Comparison of ENCODE assay signal across 1 cellular context in the genomic region with DNA sequence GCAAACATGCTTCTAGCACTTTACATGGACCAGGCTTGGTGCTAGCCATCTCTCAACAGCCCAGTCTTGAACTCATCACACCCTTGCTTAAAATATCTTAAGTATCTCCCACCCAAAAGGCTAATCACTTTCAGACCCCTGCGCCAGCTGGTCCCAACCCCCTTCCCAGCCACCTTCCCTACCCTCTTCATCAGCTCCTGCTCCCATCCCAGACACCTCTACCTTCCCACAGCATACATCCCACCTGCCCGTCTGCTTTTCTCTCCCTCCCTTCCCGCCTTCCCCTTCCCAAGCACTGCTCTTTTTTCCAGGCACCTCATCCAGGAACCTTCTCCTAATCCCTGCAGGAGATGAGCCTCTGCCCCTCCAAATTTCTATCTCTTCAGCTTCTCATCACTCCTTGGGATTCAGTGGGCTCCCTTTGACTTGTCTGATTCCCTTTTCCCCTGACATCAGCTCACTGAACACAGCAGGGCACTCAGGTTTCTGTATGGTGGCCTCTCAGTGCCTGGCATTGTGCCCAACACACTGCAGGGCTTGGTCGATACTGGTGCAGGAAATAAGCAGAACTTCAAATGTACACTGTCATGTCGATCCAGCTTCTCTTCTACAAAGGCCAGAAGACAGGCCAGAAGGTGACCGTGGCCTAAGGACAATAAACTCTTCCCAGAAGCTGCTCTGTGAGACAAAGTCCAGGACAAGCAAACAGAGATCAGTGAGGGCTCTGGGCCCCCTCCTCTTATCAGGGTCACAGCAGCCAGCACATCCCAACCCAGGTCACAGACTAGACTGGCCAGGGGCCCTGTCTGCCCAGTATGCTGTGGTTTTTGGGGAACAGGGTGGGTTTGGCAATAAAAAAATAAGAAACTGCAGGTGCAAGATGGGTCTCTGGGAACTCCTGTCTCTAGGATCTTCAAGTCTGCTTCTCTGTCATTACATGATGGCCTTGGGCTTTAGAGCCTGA.
A peak's percentile ranks its signal among the peaks of the same experiment; 100 is the strongest.
TF ChIP-seq lines count a peak whose summit lies in the region.

No MANE protein-coding gene starts in this region.

TF ChIP-seq in HepG2, 621 proteins besides CTCF, POLR2A, EP300 and RAD21 (continued from another document and continues in another):
- TF ChIP-seq, protein P1, sequence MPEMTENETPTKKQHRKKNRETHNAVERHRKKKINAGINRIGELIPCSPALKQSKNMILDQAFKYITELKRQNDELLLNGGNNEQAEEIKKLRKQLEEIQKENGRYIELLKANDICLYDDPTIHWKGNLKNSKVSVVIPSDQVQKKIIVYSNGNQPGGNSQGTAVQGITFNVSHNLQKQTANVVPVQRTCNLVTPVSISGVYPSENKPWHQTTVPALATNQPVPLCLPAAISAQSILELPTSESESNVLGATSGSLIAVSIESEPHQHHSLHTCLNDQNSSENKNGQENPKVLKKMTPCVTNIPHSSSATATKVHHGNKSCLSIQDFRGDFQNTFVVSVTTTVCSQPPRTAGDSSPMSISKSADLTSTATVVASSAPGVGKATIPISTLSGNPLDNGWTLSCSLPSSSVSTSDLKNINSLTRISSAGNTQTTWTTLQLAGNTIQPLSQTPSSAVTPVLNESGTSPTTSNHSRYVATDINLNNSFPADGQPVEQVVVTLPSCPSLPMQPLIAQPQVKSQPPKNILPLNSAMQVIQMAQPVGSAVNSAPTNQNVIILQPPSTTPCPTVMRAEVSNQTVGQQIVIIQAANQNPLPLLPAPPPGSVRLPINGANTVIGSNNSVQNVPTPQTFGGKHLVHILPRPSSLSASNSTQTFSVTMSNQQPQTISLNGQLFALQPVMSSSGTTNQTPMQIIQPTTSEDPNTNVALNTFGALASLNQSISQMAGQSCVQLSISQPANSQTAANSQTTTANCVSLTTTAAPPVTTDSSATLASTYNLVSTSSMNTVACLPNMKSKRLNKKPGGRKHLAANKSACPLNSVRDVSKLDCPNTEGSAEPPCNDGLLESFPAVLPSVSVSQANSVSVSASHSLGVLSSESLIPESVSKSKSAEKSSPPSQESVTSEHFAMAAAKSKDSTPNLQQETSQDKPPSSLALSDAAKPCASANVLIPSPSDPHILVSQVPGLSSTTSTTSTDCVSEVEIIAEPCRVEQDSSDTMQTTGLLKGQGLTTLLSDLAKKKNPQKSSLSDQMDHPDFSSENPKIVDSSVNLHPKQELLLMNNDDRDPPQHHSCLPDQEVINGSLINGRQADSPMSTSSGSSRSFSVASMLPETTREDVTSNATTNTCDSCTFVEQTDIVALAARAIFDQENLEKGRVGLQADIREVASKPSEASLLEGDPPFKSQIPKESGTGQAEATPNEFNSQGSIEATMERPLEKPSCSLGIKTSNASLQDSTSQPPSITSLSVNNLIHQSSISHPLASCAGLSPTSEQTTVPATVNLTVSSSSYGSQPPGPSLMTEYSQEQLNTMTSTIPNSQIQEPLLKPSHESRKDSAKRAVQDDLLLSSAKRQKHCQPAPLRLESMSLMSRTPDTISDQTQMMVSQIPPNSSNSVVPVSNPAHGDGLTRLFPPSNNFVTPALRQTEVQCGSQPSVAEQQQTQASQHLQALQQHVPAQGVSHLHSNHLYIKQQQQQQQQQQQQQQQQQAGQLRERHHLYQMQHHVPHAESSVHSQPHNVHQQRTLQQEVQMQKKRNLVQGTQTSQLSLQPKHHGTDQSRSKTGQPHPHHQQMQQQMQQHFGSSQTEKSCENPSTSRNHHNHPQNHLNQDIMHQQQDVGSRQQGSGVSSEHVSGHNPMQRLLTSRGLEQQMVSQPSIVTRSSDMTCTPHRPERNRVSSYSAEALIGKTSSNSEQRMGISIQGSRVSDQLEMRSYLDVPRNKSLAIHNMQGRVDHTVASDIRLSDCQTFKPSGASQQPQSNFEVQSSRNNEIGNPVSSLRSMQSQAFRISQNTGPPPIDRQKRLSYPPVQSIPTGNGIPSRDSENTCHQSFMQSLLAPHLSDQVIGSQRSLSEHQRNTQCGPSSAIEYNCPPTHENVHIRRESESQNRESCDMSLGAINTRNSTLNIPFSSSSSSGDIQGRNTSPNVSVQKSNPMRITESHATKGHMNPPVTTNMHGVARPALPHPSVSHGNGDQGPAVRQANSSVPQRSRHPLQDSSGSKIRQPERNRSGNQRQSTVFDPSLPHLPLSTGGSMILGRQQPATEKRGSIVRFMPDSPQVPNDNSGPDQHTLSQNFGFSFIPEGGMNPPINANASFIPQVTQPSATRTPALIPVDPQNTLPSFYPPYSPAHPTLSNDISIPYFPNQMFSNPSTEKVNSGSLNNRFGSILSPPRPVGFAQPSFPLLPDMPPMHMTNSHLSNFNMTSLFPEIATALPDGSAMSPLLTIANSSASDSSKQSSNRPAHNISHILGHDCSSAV (CRISPR knock-in tag; IDR thresholded peaks at IDR 0.05; ENCODE audit: borderline replicate concordance), result no peak
- no peak for TF ChIP-seq CENPX (CRISPR knock-in tag; IDR thresholded peaks at IDR 0.05)
- peak; percentile 78 for TF ChIP-seq CCDC6 (CRISPR knock-in tag; IDR thresholded peaks at IDR 0.05)
- no peak for TF ChIP-seq RARG (CRISPR knock-in tag; IDR thresholded peaks at IDR 0.05; ENCODE audit: low read depth)
- TF ChIP-seq, protein P2, sequence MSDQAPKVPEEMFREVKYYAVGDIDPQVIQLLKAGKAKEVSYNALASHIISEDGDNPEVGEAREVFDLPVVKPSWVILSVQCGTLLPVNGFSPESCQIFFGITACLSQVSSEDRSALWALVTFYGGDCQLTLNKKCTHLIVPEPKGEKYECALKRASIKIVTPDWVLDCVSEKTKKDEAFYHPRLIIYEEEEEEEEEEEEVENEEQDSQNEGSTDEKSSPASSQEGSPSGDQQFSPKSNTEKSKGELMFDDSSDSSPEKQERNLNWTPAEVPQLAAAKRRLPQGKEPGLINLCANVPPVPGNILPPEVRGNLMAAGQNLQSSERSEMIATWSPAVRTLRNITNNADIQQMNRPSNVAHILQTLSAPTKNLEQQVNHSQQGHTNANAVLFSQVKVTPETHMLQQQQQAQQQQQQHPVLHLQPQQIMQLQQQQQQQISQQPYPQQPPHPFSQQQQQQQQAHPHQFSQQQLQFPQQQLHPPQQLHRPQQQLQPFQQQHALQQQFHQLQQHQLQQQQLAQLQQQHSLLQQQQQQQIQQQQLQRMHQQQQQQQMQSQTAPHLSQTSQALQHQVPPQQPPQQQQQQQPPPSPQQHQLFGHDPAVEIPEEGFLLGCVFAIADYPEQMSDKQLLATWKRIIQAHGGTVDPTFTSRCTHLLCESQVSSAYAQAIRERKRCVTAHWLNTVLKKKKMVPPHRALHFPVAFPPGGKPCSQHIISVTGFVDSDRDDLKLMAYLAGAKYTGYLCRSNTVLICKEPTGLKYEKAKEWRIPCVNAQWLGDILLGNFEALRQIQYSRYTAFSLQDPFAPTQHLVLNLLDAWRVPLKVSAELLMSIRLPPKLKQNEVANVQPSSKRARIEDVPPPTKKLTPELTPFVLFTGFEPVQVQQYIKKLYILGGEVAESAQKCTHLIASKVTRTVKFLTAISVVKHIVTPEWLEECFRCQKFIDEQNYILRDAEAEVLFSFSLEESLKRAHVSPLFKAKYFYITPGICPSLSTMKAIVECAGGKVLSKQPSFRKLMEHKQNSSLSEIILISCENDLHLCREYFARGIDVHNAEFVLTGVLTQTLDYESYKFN (CRISPR knock-in tag; conservative IDR thresholded peaks at IDR 0.05), result peak; percentile 100
- no peak for TF ChIP-seq ZNF7 (CRISPR knock-in tag; IDR thresholded peaks at IDR 0.05)
- TF ChIP-seq ZNF547 (CRISPR knock-in tag; IDR thresholded peaks at IDR 0.05), result no peak
- TF ChIP-seq, protein P3, sequence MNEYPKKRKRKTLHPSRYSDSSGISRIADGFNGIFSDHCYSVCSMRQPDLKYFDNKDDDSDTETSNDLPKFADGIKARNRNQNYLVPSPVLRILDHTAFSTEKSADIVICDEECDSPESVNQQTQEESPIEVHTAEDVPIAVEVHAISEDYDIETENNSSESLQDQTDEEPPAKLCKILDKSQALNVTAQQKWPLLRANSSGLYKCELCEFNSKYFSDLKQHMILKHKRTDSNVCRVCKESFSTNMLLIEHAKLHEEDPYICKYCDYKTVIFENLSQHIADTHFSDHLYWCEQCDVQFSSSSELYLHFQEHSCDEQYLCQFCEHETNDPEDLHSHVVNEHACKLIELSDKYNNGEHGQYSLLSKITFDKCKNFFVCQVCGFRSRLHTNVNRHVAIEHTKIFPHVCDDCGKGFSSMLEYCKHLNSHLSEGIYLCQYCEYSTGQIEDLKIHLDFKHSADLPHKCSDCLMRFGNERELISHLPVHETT (CRISPR knock-in tag; conservative IDR thresholded peaks at IDR 0.05), result no peak
- TF ChIP-seq, protein P4, sequence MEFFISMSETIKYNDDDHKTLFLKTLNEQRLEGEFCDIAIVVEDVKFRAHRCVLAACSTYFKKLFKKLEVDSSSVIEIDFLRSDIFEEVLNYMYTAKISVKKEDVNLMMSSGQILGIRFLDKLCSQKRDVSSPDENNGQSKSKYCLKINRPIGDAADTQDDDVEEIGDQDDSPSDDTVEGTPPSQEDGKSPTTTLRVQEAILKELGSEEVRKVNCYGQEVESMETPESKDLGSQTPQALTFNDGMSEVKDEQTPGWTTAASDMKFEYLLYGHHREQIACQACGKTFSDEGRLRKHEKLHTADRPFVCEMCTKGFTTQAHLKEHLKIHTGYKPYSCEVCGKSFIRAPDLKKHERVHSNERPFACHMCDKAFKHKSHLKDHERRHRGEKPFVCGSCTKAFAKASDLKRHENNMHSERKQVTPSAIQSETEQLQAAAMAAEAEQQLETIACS (CRISPR knock-in tag; IDR thresholded peaks at IDR 0.05), result no peak
- no peak for TF ChIP-seq KDM1A (CRISPR knock-in tag; IDR thresholded peaks at IDR 0.05)
- TF ChIP-seq ARNT2 (CRISPR knock-in tag; IDR thresholded peaks at IDR 0.05; ENCODE audit: low read depth), result peak; percentile 77
- no peak for TF ChIP-seq SMAD1 (CRISPR knock-in tag; IDR thresholded peaks at IDR 0.05; ENCODE audit: borderline replicate concordance, low read depth)
- TF ChIP-seq HNRNPK (IDR thresholded peaks at IDR 0.05; ENCODE audit: low read depth, low read length, poor library complexity, severe bottlenecking), result peak; percentile 31
- TF ChIP-seq, protein P5, sequence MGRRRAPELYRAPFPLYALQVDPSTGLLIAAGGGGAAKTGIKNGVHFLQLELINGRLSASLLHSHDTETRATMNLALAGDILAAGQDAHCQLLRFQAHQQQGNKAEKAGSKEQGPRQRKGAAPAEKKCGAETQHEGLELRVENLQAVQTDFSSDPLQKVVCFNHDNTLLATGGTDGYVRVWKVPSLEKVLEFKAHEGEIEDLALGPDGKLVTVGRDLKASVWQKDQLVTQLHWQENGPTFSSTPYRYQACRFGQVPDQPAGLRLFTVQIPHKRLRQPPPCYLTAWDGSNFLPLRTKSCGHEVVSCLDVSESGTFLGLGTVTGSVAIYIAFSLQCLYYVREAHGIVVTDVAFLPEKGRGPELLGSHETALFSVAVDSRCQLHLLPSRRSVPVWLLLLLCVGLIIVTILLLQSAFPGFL (CRISPR knock-in tag; IDR thresholded peaks at IDR 0.05), result no peak
- TF ChIP-seq, protein P6, sequence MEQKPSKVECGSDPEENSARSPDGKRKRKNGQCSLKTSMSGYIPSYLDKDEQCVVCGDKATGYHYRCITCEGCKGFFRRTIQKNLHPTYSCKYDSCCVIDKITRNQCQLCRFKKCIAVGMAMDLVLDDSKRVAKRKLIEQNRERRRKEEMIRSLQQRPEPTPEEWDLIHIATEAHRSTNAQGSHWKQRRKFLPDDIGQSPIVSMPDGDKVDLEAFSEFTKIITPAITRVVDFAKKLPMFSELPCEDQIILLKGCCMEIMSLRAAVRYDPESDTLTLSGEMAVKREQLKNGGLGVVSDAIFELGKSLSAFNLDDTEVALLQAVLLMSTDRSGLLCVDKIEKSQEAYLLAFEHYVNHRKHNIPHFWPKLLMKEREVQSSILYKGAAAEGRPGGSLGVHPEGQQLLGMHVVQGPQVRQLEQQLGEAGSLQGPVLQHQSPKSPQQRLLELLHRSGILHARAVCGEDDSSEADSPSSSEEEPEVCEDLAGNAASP (CRISPR knock-in tag; IDR thresholded peaks at IDR 0.05; ENCODE audit: borderline replicate concordance), result peak; percentile 98
- TF ChIP-seq ZC3H4 (CRISPR knock-in tag; IDR thresholded peaks at IDR 0.05; ENCODE audit: borderline replicate concordance), result no peak
- peak; percentile 90 for TF ChIP-seq MEIS2 (CRISPR knock-in tag; IDR thresholded peaks at IDR 0.05)
- TF ChIP-seq, protein P7, sequence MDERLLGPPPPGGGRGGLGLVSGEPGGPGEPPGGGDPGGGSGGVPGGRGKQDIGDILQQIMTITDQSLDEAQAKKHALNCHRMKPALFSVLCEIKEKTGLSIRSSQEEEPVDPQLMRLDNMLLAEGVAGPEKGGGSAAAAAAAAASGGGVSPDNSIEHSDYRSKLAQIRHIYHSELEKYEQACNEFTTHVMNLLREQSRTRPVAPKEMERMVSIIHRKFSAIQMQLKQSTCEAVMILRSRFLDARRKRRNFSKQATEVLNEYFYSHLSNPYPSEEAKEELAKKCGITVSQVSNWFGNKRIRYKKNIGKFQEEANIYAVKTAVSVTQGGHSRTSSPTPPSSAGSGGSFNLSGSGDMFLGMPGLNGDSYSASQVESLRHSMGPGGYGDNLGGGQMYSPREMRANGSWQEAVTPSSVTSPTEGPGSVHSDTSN (CRISPR knock-in tag; IDR thresholded peaks at IDR 0.05), result no peak
- TF ChIP-seq PCBP2 (optimal IDR thresholded peaks at IDR 0.05; ENCODE audit: low read depth, low read length, poor library complexity, severe bottlenecking), result no peak
- no peak for TF ChIP-seq REL (CRISPR knock-in tag; conservative IDR thresholded peaks at IDR 0.05)
- TF ChIP-seq, protein P8, sequence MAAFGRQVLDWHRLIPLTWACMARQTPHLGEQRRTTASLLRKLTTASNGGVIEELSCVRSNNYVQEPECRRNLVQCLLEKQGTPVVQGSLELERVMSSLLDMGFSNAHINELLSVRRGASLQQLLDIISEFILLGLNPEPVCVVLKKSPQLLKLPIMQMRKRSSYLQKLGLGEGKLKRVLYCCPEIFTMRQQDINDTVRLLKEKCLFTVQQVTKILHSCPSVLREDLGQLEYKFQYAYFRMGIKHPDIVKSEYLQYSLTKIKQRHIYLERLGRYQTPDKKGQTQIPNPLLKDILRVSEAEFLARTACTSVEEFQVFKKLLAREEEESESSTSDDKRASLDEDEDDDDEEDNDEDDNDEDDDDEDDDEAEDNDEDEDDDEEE (CRISPR knock-in tag; IDR thresholded peaks at IDR 0.05), result no peak
- TF ChIP-seq SIN3A (IDR thresholded peaks at IDR 0.05; ENCODE audit: borderline replicate concordance, low read depth, low read length), result 0 out of 2 replicates have a peak, but pooled peaks have one; percentile 4
- TF ChIP-seq, protein P9, sequence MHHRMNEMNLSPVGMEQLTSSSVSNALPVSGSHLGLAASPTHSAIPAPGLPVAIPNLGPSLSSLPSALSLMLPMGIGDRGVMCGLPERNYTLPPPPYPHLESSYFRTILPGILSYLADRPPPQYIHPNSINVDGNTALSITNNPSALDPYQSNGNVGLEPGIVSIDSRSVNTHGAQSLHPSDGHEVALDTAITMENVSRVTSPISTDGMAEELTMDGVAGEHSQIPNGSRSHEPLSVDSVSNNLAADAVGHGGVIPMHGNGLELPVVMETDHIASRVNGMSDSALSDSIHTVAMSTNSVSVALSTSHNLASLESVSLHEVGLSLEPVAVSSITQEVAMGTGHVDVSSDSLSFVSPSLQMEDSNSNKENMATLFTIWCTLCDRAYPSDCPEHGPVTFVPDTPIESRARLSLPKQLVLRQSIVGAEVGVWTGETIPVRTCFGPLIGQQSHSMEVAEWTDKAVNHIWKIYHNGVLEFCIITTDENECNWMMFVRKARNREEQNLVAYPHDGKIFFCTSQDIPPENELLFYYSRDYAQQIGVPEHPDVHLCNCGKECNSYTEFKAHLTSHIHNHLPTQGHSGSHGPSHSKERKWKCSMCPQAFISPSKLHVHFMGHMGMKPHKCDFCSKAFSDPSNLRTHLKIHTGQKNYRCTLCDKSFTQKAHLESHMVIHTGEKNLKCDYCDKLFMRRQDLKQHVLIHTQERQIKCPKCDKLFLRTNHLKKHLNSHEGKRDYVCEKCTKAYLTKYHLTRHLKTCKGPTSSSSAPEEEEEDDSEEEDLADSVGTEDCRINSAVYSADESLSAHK (CRISPR knock-in tag; IDR thresholded peaks at IDR 0.05; ENCODE audit: borderline replicate concordance), result no peak
